In genomic region chr10:11444148-11444516, GRCh38 we compare ENCODE assay signal across 19 cellular contexts.
"Had no signal": no experiment of that assay in that cellular context is flagged by ENCODE, and none has a peak within 500 bp of the region (broad histone marks: within the 10 kb centered on the region; RNA-seq: fewer than 3 reads in every experiment).

No MANE protein-coding gene starts in this region.

- H3K4me2 ChIP-seq: hepatocyte had no signal

- H3K4me3 Mint-ChIP-seq: naive B cell, nephron had no signal

- H3K27ac ChIP-seq: colonic mucosa, hepatocyte, psoas muscle, sigmoid colon, skin epidermis, vagina had no signal

- H3K4me3 ChIP-seq: colonic mucosa, hepatocyte, lung, psoas muscle, sigmoid colon, skin epidermis, vagina had no signal

- H2AFZ ChIP-seq: hepatocyte had no signal

- H3K27ac Mint-ChIP-seq: nephron had no signal

- H3K79me2 ChIP-seq: hepatocyte had no signal

- ATAC-seq: left cardiac atrium, left ventricle myocardium superior, psoas muscle had no signal

- H3K36me3 ChIP-seq: colonic mucosa, sigmoid colon, vagina had no signal

- H3K27me3 Mint-ChIP-seq: naive B cell had no signal

- H3K27me3 ChIP-seq: colonic mucosa, vagina had no signal

- DNase-seq: colonic mucosa; dermis blood vessel endothelial cell; effector CD4-positive, alpha-beta T cell; foreskin melanocyte; kidney; left cardiac atrium; left ventricle myocardium superior; mesendoderm; naive B cell; psoas muscle; retina; sigmoid colon; stimulated activated naive CD4-positive, alpha-beta T cell treated with Interleukin-2 at 50 U/mL for 16 hours; trophoblast cell had no signal

- H3K4me1 ChIP-seq: colonic mucosa, psoas muscle, sigmoid colon, vagina had no signal

- H3K36me3 Mint-ChIP-seq: naive B cell had no signal

- H3K9me3 ChIP-seq: colonic mucosa, psoas muscle, sigmoid colon, vagina had no signal

- H3K9me3 Mint-ChIP-seq: naive B cell, nephron had no signal
